ENCODE assay signal across 1 cellular context in genomic region chrX:131783555-131784338, GRCh38.
A peak's percentile ranks its signal among the peaks of the same experiment; 100 is the strongest.
TF ChIP-seq lines count a peak whose summit lies in the region.

No MANE protein-coding gene starts in this region.

TF ChIP-seq in GM12878, 131 proteins besides CTCF, POLR2A, EP300 and RAD21 (continued from another document):
- TF ChIP-seq CHD1 (IDR thresholded peaks at IDR 0.05; ENCODE audit: low read depth, low read length) (no peak), ZNF207 (IDR thresholded peaks at IDR 0.05; ENCODE audit: borderline replicate concordance) (peak; percentile 37; the same call in 1 of the 2 replicates), IKZF2 (IDR thresholded peaks at IDR 0.05) (peak in 1 of 2 experiments; percentile 14; a peak in 2 of 4 replicates), ZNF592 (IDR thresholded peaks at IDR 0.05) (peak; percentile 84; the same call in 1 of the 2 replicates), WRNIP1 (IDR thresholded peaks at IDR 0.05; ENCODE audit: borderline replicate concordance, low read depth, low read length) (0 out of 2 replicates have a peak, but pooled peaks have one; percentile 73), ZBED1 (IDR thresholded peaks at IDR 0.05; ENCODE audit: borderline replicate concordance) (peak; percentile 67; the same call in 1 of the 2 replicates), EZH2 (IDR thresholded peaks at IDR 0.05; ENCODE audit: borderline replicate concordance, control insufficient read depth, low read depth, low read length) (no peak), EGR1 (IDR thresholded peaks at IDR 0.05; ENCODE audit: borderline replicate concordance in 1 of 2, low read depth in 2 of 2, low read length in 2 of 2) (no peak), BHLHE40 (IDR thresholded peaks at IDR 0.05; ENCODE audit: borderline replicate concordance in 1 of 2, low read depth in 2 of 2, low read length in 1 of 2) (peak in 1 of 2 experiments; percentile 7; a peak in 1 of 4 replicates), RFX5 (IDR thresholded peaks at IDR 0.05; ENCODE audit: low read depth, low read length) (no peak), ATF7 (IDR thresholded peaks at IDR 0.05; ENCODE audit: low read depth) (peak; percentile 54), IKZF1 (conservative IDR thresholded peaks at IDR 0.05) (0 out of 2 replicates have a peak, but pooled peaks have one; percentile 26), CREB1 (IDR thresholded peaks at IDR 0.05; ENCODE audit: low read depth) (no peak), STAT3 (IDR thresholded peaks at IDR 0.05; ENCODE audit: low read depth, low read length) (0 out of 2 replicates have a peak, but pooled peaks have one; percentile 34), KAT2A (conservative IDR thresholded peaks at IDR 0.05; ENCODE audit: control insufficient read depth, low read depth, low read length) (no peak), CBX5 (IDR thresholded peaks at IDR 0.05; ENCODE audit: low read depth) (0 out of 2 replicates have a peak, but pooled peaks have one; percentile 42), HDAC6 (IDR thresholded peaks at IDR 0.05; ENCODE audit: unreplicated experiment) (no peak), RELB (IDR thresholded peaks at IDR 0.05; ENCODE audit: low read depth) (peak; percentile 68; the same call in 1 of the 2 replicates), BCL3 (IDR thresholded peaks at IDR 0.05; ENCODE audit: borderline replicate concordance, insufficient read depth, low read depth, low read length, poor library complexity, severe bottlenecking) (no peak), PAX8 (IDR thresholded peaks at IDR 0.05) (no peak), EED (IDR thresholded peaks at IDR 0.05; ENCODE audit: low read depth) (peak; percentile 50; the same call in 1 of the 2 replicates), SMC3 (IDR thresholded peaks at IDR 0.05; ENCODE audit: borderline replicate concordance, low read length) (peak; percentile 53; the same call in 1 of the 2 replicates), POLR2AphosphoS2 (IDR thresholded peaks at IDR 0.05; ENCODE audit: low read depth, low read length) (no peak), TBL1XR1 (IDR thresholded peaks at IDR 0.05; ENCODE audit: low read depth, low read length) (0 out of 2 replicates have a peak, but pooled peaks have one; percentile 29), YY1 (IDR thresholded peaks at IDR 0.05; ENCODE audit: low read depth, low read length) (peak; percentile 77; the same call in 1 of the 2 replicates), SUPT20H (IDR thresholded peaks at IDR 0.05; ENCODE audit: borderline replicate concordance, control insufficient read depth, low read depth, low read length) (no peak)
